ENCODE assay signal across 15 cellular contexts in genomic region chr6:133341607-133342158, GRCh38.
DNase-seq lines count a peak whose midpoint lies in the region; ATAC-seq and TF ChIP-seq lines count a peak whose summit lies in the region.
"Had no signal": no experiment of that assay in that cellular context is flagged by ENCODE, and none has a peak within 500 bp of the region (broad histone marks: within the 10 kb centered on the region; RNA-seq: fewer than 3 reads in every experiment).

No MANE protein-coding gene starts in this region.

- no peaks in the 10 kb centered on the region for H3K9me3 ChIP-seq in lower lobe of right lung
- H3K9me3 ChIP-seq: Peyer's patch had no signal

- no peak overlapping the region for H3K27ac Mint-ChIP-seq in activated naive CD4-positive, alpha-beta T cell treated with anti-CD3 and anti-CD28 coated beads, Interleukin-2, amount 10 ng/mL, durations not matched to agents 7 days and 5 days
- H3K27ac Mint-ChIP-seq: activated CD8-positive, alpha-beta memory T cell treated with anti-CD3 and anti-CD28 coated beads, Interleukin-2, amount 10 ng/mL, durations not matched to agents 7 days and 5 days; naive B cell had no signal

- H3K27me3 Mint-ChIP-seq in activated naive CD4-positive, alpha-beta T cell treated with anti-CD3 and anti-CD28 coated beads, Interleukin-2, amount 10 ng/mL, durations not matched to agents 7 days and 5 days: no peaks in the 10 kb centered on the region
- H3K27me3 Mint-ChIP-seq: activated CD8-positive, alpha-beta memory T cell treated with anti-CD3 and anti-CD28 coated beads, Interleukin-2, amount 10 ng/mL, durations not matched to agents 7 days and 5 days had no signal

- H3K36me3 Mint-ChIP-seq in activated naive CD4-positive, alpha-beta T cell treated with anti-CD3 and anti-CD28 coated beads, Interleukin-2, amount 10 ng/mL, durations not matched to agents 7 days and 5 days: no peaks in the 10 kb centered on the region
- H3K36me3 Mint-ChIP-seq: activated CD8-positive, alpha-beta memory T cell treated with anti-CD3 and anti-CD28 coated beads, Interleukin-2, amount 10 ng/mL, durations not matched to agents 7 days and 5 days; naive B cell had no signal

- intact Hi-C loops in lower lobe of right lung (cut with DNase I): no loop called here

- H3K27ac ChIP-seq in lower lobe of right lung: no peak overlapping the region
- H3K27ac ChIP-seq: epithelial cell of prostate, Peyer's patch had no signal

- no peaks in the 10 kb centered on the region for H3K36me3 ChIP-seq in lower lobe of right lung
- H3K36me3 ChIP-seq: Peyer's patch had no signal

- CTCF ChIA-PET in activated naive CD4-positive, alpha-beta T cell treated with anti-CD3 and anti-CD28 coated beads, Interleukin-2, amount 10 ng/mL, durations not matched to agents 7 days and 5 days (lab: Charles Lee): interaction anchor here (1.5 kb wide), 1 partner anchor 10 kb away, joined by 6 read pairs; no protein-coding TSS in a partner anchor

- H3K9me3 Mint-ChIP-seq in activated naive CD4-positive, alpha-beta T cell treated with anti-CD3 and anti-CD28 coated beads, Interleukin-2, amount 10 ng/mL, durations not matched to agents 7 days and 5 days: no peaks in the 10 kb centered on the region
- H3K9me3 Mint-ChIP-seq: naive B cell had no signal

- no peak for TF ChIP-seq CTCF in lower lobe of right lung (IDR thresholded peaks at IDR 0.05)

- no peaks in the 10 kb centered on the region for H3K4me1 Mint-ChIP-seq in activated naive CD4-positive, alpha-beta T cell treated with anti-CD3 and anti-CD28 coated beads, Interleukin-2, amount 10 ng/mL, durations not matched to agents 7 days and 5 days
- H3K4me1 Mint-ChIP-seq: activated CD8-positive, alpha-beta memory T cell treated with anti-CD3 and anti-CD28 coated beads, Interleukin-2, amount 10 ng/mL, durations not matched to agents 7 days and 5 days; naive B cell had no signal

- no peak overlapping the region for H3K4me3 Mint-ChIP-seq in activated naive CD4-positive, alpha-beta T cell treated with anti-CD3 and anti-CD28 coated beads, Interleukin-2, amount 10 ng/mL, durations not matched to agents 7 days and 5 days
- H3K4me3 Mint-ChIP-seq: activated CD8-positive, alpha-beta memory T cell treated with anti-CD3 and anti-CD28 coated beads, Interleukin-2, amount 10 ng/mL, durations not matched to agents 7 days and 5 days; naive B cell had no signal

- peaks cover 4% of the 10 kb centered on the region for H3K4me1 ChIP-seq in lower lobe of right lung
- H3K4me1 ChIP-seq: Peyer's patch had no signal

- ATAC-seq in lower lobe of right lung: peak; percentile 60 to 94
- no peak for ATAC-seq in GM21360 (IDR thresholded peaks at IDR 0.05; ENCODE audit: unreplicated experiment)
- no peak for ATAC-seq in HG02981 (IDR thresholded peaks at IDR 0.05; ENCODE audit: unreplicated experiment)
- ATAC-seq: activated CD8-positive, alpha-beta memory T cell treated with anti-CD3 and anti-CD28 coated beads, Interleukin-2, amount 10 ng/mL, durations not matched to agents 7 days and 5 days had no signal

- peak; percentile 5 for DNase-seq in COR-L47 (lab: John Stamatoyannopoulos, UW)
- peak; percentile 92 for DNase-seq in NCI-H1105 treated with DMSO at 0.1 percent for 48 hours (lab: John Stamatoyannopoulos, UW)
- peak; percentile 83 for DNase-seq in amniotic epithelial cell (ENCODE audit: low read depth)
- no peak for DNase-seq in lower lobe of right lung
- no peak for DNase-seq in retina
- no peak for DNase-seq in activated naive CD4-positive, alpha-beta T cell treated with anti-CD3 and anti-CD28 coated beads, Interleukin-2, amount 10 ng/mL, durations not matched to agents 7 days and 5 days
- DNase-seq: activated CD8-positive, alpha-beta memory T cell treated with anti-CD3 and anti-CD28 coated beads, Interleukin-2, amount 10 ng/mL, durations not matched to agents 7 days and 5 days; amygdala; naive B cell; NCI-H1436; Peyer's patch; stimulated activated CD8-positive, alpha-beta memory T cell treated with anti-CD3 and anti-CD28 coated beads, Interleukin-4, amount 100 ng/mL, for 48 hours had no signal

- H3K4me3 ChIP-seq in lower lobe of right lung: no peak overlapping the region
- H3K4me3 ChIP-seq: Peyer's patch had no signal

- no peaks in the 10 kb centered on the region for H3K27me3 ChIP-seq in lower lobe of right lung (ENCODE audit: low read depth)
- H3K27me3 ChIP-seq: Peyer's patch had no signal

Comparison
In these comparisons a context has a peak if more than half of its experiments do, and no peak if none do; other contexts are left out.
1. DNase-seq: peak in COR-L47 (single experiment), NCI-H1105 treated with DMSO at 0.1 percent for 48 hours (single experiment) and amniotic epithelial cell (single experiment); none in lower lobe of right lung (single experiment), retina (single experiment) and activated naive CD4-positive, alpha-beta T cell treated with anti-CD3 and anti-CD28 coated beads, Interleukin-2, amount 10 ng/mL, durations not matched to agents 7 days and 5 days (single experiment).
2. ATAC-seq: peak in lower lobe of right lung (2 of 2); none in GM21360 (single experiment) and HG02981 (single experiment).